1 cellular context compared by ENCODE assay signal in the genomic region with DNA sequence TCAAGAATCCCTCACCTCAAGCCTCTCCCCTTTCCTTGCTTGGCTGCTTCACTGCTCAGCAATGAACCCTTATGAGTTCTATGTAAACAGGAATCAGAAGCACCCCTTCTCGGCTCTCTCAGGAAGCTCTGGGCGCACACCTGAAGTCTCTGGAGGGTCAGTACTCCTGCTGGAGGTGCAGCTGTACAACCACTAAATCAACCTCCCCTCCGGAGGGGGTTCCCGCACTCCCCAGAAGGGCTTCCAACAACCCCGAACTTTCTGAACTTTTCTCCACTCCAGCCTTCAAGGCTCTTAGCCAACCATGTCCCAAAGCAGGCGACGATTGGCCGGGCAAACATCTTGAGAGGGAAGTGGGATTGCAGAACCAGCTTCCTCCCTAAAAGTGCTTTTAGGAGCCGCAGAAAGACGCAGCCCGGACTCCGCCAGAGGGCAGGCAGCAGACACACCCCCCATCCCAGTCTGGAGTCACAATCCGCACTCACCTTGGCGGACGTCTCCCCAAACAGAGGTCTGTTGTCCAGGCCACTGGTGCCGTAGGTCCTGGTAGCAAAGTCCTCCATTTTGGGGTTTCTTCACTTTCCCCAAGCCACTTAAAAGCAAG.
TF ChIP-seq lines count a peak whose summit lies in the region.

No MANE protein-coding gene starts in this region.

TF ChIP-seq in endothelial cell of umbilical vein, 7 proteins besides CTCF, POLR2A, EP300 and RAD21 (continued from another document):
- TF ChIP-seq EZH2 (IDR thresholded peaks at IDR 0.05; ENCODE audit: borderline replicate concordance, low read depth, low read length, severe bottlenecking): no peak
- TF ChIP-seq, protein P1, sequence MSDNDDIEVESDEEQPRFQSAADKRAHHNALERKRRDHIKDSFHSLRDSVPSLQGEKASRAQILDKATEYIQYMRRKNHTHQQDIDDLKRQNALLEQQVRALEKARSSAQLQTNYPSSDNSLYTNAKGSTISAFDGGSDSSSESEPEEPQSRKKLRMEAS (IDR thresholded peaks at IDR 0.05; ENCODE audit: insufficient read depth, insufficient read length): no peak
- no peak for TF ChIP-seq FOS (IDR thresholded peaks at IDR 0.05; ENCODE audit: borderline replicate concordance, insufficient read depth, low read length)
- no peak for TF ChIP-seq MYC (IDR thresholded peaks at IDR 0.05; ENCODE audit: low read depth, low read length)
